8 cellular contexts compared by ENCODE assay signal in genomic region chr3:138174421-138175122, GRCh38. TPM values are rescaled to one million over a fixed set of nuclear protein-coding genes. Genes with fewer than 3 reads are reported as not detected.
DNase-seq lines count a peak whose midpoint lies in the region; ATAC-seq and TF ChIP-seq lines count a peak whose summit lies in the region.

DBR1 (minus strand) TSS chr3:138174921; CDS start chr3:138174795, 126 bp downstream.

- H3K27ac ChIP-seq in H9 (ENCODE audit: insufficient read length, low read depth, low read length): no peak within 1 kb of the TSS

- peak; percentile 82 for DNase-seq in G401 (ENCODE audit: low spot score)
- peak; percentile 77 for DNase-seq in H9
- DNase-seq in M059J (ENCODE audit: low read depth): peak; percentile 91
- peak; percentile 43 for DNase-seq in SIG-M5 (lab: John Stamatoyannopoulos, UW)
- DNase-seq in activated effector memory CD4-positive, alpha-beta T cell treated with anti-CD3 and anti-CD28 coated beads, Interleukin-2, amount 50 U/mL, for 16 hours: peak; percentile 87
- peak; percentile 59 for DNase-seq in fibroblast of the conjunctiva (ENCODE audit: low read depth)
- peak; percentile 81 for DNase-seq in stimulated activated naive CD8-positive, alpha-beta T cell treated with anti-CD3 and anti-CD28 coated beads, Interleukin-15, amount 100 ng/mL, for 72 hours

- no peak within 1 kb of the TSS for H2BK5ac ChIP-seq in H9 (ENCODE audit: insufficient read length, low read length)

- no peak within 1 kb of the TSS for H3K4ac ChIP-seq in H9 (ENCODE audit: low read depth, low read length)

- H2BK15ac ChIP-seq in H9 (ENCODE audit: low read depth, low read length): no peak within 1 kb of the TSS

- H3K27ac Mint-ChIP-seq in H9: peak within 1 kb of the TSS; percentile 93 to 99 (median 97)
- H3K27ac Mint-ChIP-seq in nephron: peak within 1 kb of the TSS; percentile 96 to 99 (median 97)
- H3K27ac Mint-ChIP-seq in stimulated activated naive CD8-positive, alpha-beta T cell treated with anti-CD3 and anti-CD28 coated beads, Interleukin-15, amount 100 ng/mL, for 72 hours: peak within 1 kb of the TSS; percentile 97 to 98

- no peaks in the 10 kb centered on the region for H3K27me3 ChIP-seq in H9 (ENCODE audit: insufficient read depth, low read length)

- in situ Hi-C loops in G401 (cut with HindIII; ENCODE audit: low sequenced_read_pairs): no loop called here

- no peak within 1 kb of the TSS for H3K56ac ChIP-seq in H9 (ENCODE audit: insufficient read length, low read depth, low read length)

- H3K23ac ChIP-seq in H9 (ENCODE audit: insufficient read length, low read depth, low read length): no peak within 1 kb of the TSS

- H4K8ac ChIP-seq in H9 (replicated peaks; ENCODE audit: insufficient read length, low read depth, low read length): no peak within 1 kb of the TSS

- H3K4me2 ChIP-seq in H9 (ENCODE audit: insufficient read depth, insufficient read length, low read length): peak within 1 kb of the TSS; percentile 97

- no peak within 1 kb of the TSS for H2BK12ac ChIP-seq in H9 (ENCODE audit: insufficient read length, low read depth, low read length)

- H2BK120ac ChIP-seq in H9 (ENCODE audit: low read depth, low read length, poor library complexity, severe bottlenecking): no peak within 1 kb of the TSS

- no peak within 1 kb of the TSS for H4K91ac ChIP-seq in H9 (ENCODE audit: insufficient read length, low read depth, low read length)

- peak within 1 kb of the TSS; percentile 95 to 96 for H3K4me3 Mint-ChIP-seq in H9
- H3K4me3 Mint-ChIP-seq in nephron: peak within 1 kb of the TSS; percentile 97 to 100 (median 99)
- peak within 1 kb of the TSS; percentile 91 to 95 for H3K4me3 Mint-ChIP-seq in stimulated activated naive CD8-positive, alpha-beta T cell treated with anti-CD3 and anti-CD28 coated beads, Interleukin-15, amount 100 ng/mL, for 72 hours

- H3K18ac ChIP-seq in H9 (ENCODE audit: insufficient read length, low read depth, low read length): peak within 1 kb of the TSS; percentile 97

- no peak within 1 kb of the TSS for H2BK20ac ChIP-seq in H9 (ENCODE audit: low read depth, low read length, poor library complexity, severe bottlenecking)

- peak within 1 kb of the TSS; percentile 95 for H3K14ac ChIP-seq in H9 (ENCODE audit: insufficient read depth, low read length)

- H3K23me2 ChIP-seq in H9 (ENCODE audit: insufficient read length, low read depth, low read length, poor library complexity, severe bottlenecking): peaks cover 8% of the 10 kb centered on the region

- no peak within 1 kb of the TSS for H2AFZ ChIP-seq in H9 (ENCODE audit: low read length)

- no peak within 1 kb of the TSS for H2AK5ac ChIP-seq in H9 (ENCODE audit: insufficient read length, low read length)

- no peaks in the 10 kb centered on the region for H3K4me1 ChIP-seq in H9 (ENCODE audit: insufficient read depth, low read length)

- peak within 1 kb of the TSS; percentile 45 for H4K5ac ChIP-seq in H9 (ENCODE audit: insufficient read length, low read depth, low read length)

- peaks cover 8 to 32% (median 29%) of the 10 kb centered on the region in 3 experiments; a peak in 6 of 7 replicates for H3K36me3 Mint-ChIP-seq in H9 (ENCODE audit: insufficient read depth in 1 of 3, low read depth in 3 of 3)
- H3K36me3 Mint-ChIP-seq in nephron (ENCODE audit: low read depth): peaks cover 22% of the 10 kb centered on the region

- no CpG with 5 or more reads among the region's 38 CpGs for WGBS in H9 (ENCODE audit: extremely low coverage, insufficient read length, low lambda C conversion rate)

- peak; percentile 91 for ATAC-seq in stimulated activated naive CD8-positive, alpha-beta T cell treated with anti-CD3 and anti-CD28 coated beads, Interleukin-15, amount 100 ng/mL, for 72 hours

- no peaks in the 10 kb centered on the region for H3K9me3 ChIP-seq in H9 (ENCODE audit: control insufficient read depth, low read depth, low read length)

- peaks cover 0 to 10% of the 10 kb centered on the region in 2 experiments; a peak in 2 of 5 replicates for H3K9me3 Mint-ChIP-seq in H9
- H3K9me3 Mint-ChIP-seq in nephron: no peaks in the 10 kb centered on the region
- H3K9me3 Mint-ChIP-seq in stimulated activated naive CD8-positive, alpha-beta T cell treated with anti-CD3 and anti-CD28 coated beads, Interleukin-15, amount 100 ng/mL, for 72 hours: no peaks in the 10 kb centered on the region

- H3T11ph ChIP-seq in H9 (ENCODE audit: low read length): no peak within 1 kb of the TSS

- H4K20me1 ChIP-seq in H9 (ENCODE audit: control insufficient read depth, insufficient read depth, insufficient read length): no peaks in the 10 kb centered on the region

- peaks cover 5 to 11% of the 10 kb centered on the region in 2 experiments for H3K4me1 Mint-ChIP-seq in H9
- peaks cover 15% of the 10 kb centered on the region for H3K4me1 Mint-ChIP-seq in nephron
- peaks cover 49% of the 10 kb centered on the region for H3K4me1 Mint-ChIP-seq in stimulated activated naive CD8-positive, alpha-beta T cell treated with anti-CD3 and anti-CD28 coated beads, Interleukin-15, amount 100 ng/mL, for 72 hours

- peak within 1 kb of the TSS; percentile 91 for H3K9ac ChIP-seq in H9 (ENCODE audit: extremely low read depth, insufficient read length, low read length)

- H3K79me1 ChIP-seq in H9 (ENCODE audit: insufficient read depth, low read depth, low read length, poor library complexity, severe bottlenecking): no peaks in the 10 kb centered on the region

- H3K27me3 Mint-ChIP-seq in H9 (ENCODE audit: low read depth): peaks cover 5% of the 10 kb centered on the region
- no peaks in the 10 kb centered on the region for H3K27me3 Mint-ChIP-seq in nephron (ENCODE audit: low read depth)
- no peaks in the 10 kb centered on the region for H3K27me3 Mint-ChIP-seq in stimulated activated naive CD8-positive, alpha-beta T cell treated with anti-CD3 and anti-CD28 coated beads, Interleukin-15, amount 100 ng/mL, for 72 hours

- TF ChIP-seq CTCF in H9 (conservative IDR thresholded peaks at IDR 0.05): no peak
- no peak for TF ChIP-seq CTCF in nephron (IDR thresholded peaks at IDR 0.05; ENCODE audit: unreplicated experiment in 3 of 3)

- no peaks in the 10 kb centered on the region; the same call in 1 of the 2 replicates for H3K79me2 ChIP-seq in H9 (ENCODE audit: insufficient read depth, low read length)

RNA-seq across cellular contexts. Expression of gene DBR1, which starts in this region (rescaled TPM):
- 25.8 and 26.2 TPM in 2 replicates for total RNA-seq in G401 (2014; rRNA removed; shearing (Covaris generic))
- total RNA-seq in H9 (2021): 20.8 and 21.6 TPM in 2 replicates
- total RNA-seq in M059J (2014; rRNA removed; shearing (Covaris generic)): 24.3 and 34.9 TPM in 2 replicates
